1 cellular context compared by ENCODE assay signal in genomic region chr10:113961261-113961938, GRCh38.
TF ChIP-seq lines count a peak whose summit lies in the region.

No MANE protein-coding gene starts in this region.

TF ChIP-seq in GM23338, 12 proteins besides CTCF, POLR2A, EP300 and RAD21 (continued from another document):
- TF ChIP-seq, protein P1, sequence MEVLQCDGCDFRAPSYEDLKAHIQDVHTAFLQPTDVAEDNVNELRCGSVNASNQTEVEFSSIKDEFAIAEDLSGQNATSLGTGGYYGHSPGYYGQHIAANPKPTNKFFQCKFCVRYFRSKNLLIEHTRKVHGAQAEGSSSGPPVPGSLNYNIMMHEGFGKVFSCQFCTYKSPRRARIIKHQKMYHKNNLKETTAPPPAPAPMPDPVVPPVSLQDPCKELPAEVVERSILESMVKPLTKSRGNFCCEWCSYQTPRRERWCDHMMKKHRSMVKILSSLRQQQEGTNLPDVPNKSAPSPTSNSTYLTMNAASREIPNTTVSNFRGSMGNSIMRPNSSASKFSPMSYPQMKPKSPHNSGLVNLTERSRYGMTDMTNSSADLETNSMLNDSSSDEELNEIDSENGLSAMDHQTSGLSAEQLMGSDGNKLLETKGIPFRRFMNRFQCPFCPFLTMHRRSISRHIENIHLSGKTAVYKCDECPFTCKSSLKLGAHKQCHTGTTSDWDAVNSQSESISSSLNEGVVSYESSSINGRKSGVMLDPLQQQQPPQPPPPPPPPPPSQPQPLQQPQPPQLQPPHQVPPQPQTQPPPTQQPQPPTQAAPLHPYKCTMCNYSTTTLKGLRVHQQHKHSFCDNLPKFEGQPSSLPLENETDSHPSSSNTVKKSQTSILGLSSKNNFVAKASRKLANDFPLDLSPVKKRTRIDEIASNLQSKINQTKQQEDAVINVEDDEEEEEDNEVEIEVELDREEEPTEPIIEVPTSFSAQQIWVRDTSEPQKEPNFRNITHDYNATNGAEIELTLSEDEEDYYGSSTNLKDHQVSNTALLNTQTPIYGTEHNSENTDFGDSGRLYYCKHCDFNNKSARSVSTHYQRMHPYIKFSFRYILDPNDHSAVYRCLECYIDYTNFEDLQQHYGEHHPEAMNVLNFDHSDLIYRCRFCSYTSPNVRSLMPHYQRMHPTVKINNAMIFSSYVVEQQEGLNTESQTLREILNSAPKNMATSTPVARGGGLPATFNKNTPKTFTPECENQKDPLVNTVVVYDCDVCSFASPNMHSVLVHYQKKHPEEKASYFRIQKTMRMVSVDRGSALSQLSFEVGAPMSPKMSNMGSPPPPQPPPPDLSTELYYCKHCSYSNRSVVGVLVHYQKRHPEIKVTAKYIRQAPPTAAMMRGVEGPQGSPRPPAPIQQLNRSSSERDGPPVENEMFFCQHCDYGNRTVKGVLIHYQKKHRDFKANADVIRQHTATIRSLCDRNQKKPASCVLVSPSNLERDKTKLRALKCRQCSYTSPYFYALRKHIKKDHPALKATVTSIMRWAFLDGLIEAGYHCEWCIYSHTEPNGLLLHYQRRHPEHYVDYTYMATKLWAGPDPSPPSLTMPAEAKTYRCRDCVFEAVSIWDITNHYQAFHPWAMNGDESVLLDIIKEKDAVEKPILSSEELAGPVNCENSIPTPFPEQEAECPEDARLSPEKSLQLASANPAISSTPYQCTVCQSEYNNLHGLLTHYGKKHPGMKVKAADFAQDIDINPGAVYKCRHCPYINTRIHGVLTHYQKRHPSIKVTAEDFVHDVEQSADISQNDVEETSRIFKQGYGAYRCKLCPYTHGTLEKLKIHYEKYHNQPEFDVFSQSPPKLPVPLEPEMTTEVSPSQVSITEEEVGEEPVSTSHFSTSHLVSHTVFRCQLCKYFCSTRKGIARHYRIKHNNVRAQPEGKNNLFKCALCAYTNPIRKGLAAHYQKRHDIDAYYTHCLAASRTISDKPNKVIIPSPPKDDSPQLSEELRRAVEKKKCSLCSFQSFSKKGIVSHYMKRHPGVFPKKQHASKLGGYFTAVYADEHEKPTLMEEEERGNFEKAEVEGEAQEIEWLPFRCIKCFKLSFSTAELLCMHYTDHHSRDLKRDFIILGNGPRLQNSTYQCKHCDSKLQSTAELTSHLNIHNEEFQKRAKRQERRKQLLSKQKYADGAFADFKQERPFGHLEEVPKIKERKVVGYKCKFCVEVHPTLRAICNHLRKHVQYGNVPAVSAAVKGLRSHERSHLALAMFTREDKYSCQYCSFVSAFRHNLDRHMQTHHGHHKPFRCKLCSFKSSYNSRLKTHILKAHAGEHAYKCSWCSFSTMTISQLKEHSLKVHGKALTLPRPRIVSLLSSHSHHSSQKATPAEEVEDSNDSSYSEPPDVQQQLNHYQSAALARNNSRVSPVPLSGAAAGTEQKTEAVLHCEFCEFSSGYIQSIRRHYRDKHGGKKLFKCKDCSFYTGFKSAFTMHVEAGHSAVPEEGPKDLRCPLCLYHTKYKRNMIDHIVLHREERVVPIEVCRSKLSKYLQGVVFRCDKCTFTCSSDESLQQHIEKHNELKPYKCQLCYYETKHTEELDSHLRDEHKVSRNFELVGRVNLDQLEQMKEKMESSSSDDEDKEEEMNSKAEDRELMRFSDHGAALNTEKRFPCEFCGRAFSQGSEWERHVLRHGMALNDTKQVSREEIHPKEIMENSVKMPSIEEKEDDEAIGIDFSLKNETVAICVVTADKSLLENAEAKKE (CRISPR knock-in tag; IDR thresholded peaks at IDR 0.05), result no peak
- TF ChIP-seq EZH2phosphoT487 (IDR thresholded peaks at IDR 0.05; ENCODE audit: unreplicated experiment), result no peak
- no peak for TF ChIP-seq CREB1 (CRISPR knock-in tag; IDR thresholded peaks at IDR 0.05; ENCODE audit: low read depth)
